21 cellular contexts compared by ENCODE assay signal in the genomic region with DNA sequence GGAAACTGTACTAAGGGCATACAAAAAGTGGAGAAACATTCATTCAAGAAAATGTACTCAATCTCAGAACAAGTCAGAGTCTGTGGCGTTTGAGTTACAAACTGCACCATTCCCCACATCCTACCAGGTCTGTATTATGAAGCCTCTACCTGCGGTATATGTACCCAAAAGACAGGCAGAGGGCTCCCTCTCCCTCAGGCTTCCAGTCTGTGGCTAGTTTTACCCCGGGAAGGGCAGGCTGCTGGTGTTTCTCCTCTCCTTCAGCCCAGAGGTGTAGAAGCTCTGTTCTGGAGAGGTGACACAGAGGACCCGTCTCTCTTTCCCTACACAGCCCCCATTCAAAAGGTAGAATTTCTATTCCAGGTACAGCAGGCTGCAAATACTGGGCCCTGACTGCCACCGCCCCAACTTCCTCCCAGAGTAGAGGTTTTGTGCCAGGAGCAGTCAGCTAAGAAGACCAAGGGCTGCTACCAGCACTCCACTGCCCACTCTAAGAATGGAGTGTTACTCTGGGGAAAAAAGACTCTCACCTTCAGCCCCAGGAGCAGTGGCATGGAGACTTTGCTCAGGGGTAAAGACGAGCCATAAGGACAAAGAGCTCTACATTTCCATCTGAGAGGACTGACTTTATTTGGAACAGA. TPM values are rescaled to one million over a fixed set of nuclear protein-coding genes. Genes with fewer than 3 reads are reported as not detected.
A peak's percentile ranks its signal among the peaks of the same experiment; 100 is the strongest.
DNase-seq lines count a peak whose midpoint lies in the region; ATAC-seq, FAIRE-seq and TF ChIP-seq lines count a peak whose summit lies in the region.
"Had no signal": no experiment of that assay in that cellular context is flagged by ENCODE, and none has a peak within 500 bp of the region (broad histone marks: within the 10 kb centered on the region; RNA-seq: fewer than 3 reads in every experiment).

No MANE protein-coding gene starts in this region.

- H3K4me1 ChIP-seq in DOHH2 (ENCODE audit: control insufficient read depth, low read length) (peaks cover 96% of the 10 kb centered on the region), H9 (ENCODE audit: insufficient read depth, low read length) (peaks cover 3% of the 10 kb centered on the region; the same call in 1 of the 2 replicates)
- H3K4me1 ChIP-seq: A549 had no signal

- no peak for TF ChIP-seq CTCF in DOHH2 (IDR thresholded peaks at IDR 0.05; ENCODE audit: low read depth, low read length, poor library complexity, severe bottlenecking)
- peak; percentile 44; the same call in 2 of the 3 replicates for TF ChIP-seq CTCF in H9 (conservative IDR thresholded peaks at IDR 0.05)

- H2BK15ac ChIP-seq in H9 (ENCODE audit: low read depth, low read length): no peak overlapping the region

- H3F3A ChIP-seq in DOHH2 (ENCODE audit: control insufficient read depth, insufficient read depth): peaks cover 22% of the 10 kb centered on the region

- peak overlapping the region; percentile 36 to 90 (median 44); a peak in 3 of 7 replicates for H3K27ac Mint-ChIP-seq in H9
- H3K27ac Mint-ChIP-seq: CD8-positive, alpha-beta T cell had no signal

- H3K4me2 ChIP-seq in DOHH2 (ENCODE audit: low read length) (peak overlapping the region; percentile 22), H9 (ENCODE audit: insufficient read depth, insufficient read length, low read length) (no peak overlapping the region)
- H3K4me2 ChIP-seq: A549, BLaER1 had no signal

- FAIRE-seq in frontal cortex (lab: Jason Lieb, UNC): no peak
- FAIRE-seq: A549 had no signal

- H3K4me3 Mint-ChIP-seq in H9: no peak overlapping the region
- H3K4me3 Mint-ChIP-seq: CD8-positive, alpha-beta T cell had no signal

- no peak overlapping the region for H2BK20ac ChIP-seq in H9 (ENCODE audit: low read depth, low read length, poor library complexity, severe bottlenecking)

- no peak overlapping the region for H4K5ac ChIP-seq in H9 (ENCODE audit: insufficient read length, low read depth, low read length)

- peaks cover 3% of the 10 kb centered on the region; the same call in 1 of the 2 replicates for H3K36me3 ChIP-seq in DOHH2 (ENCODE audit: control insufficient read depth, low read length)

- H4K91ac ChIP-seq in H9 (ENCODE audit: insufficient read length, low read depth, low read length): no peak overlapping the region

- WGBS in H9 (ENCODE audit: extremely low coverage, insufficient read length, low lambda C conversion rate): no CpG with 5 or more reads among the region's 6 CpGs

- no peak overlapping the region for H3K56ac ChIP-seq in H9 (ENCODE audit: insufficient read length, low read depth, low read length)

- no peak overlapping the region for H2BK12ac ChIP-seq in H9 (ENCODE audit: insufficient read length, low read depth, low read length)

- H3K9me3 Mint-ChIP-seq in H9: peaks cover 2 to 3% of the 10 kb centered on the region in 2 experiments; a peak in 2 of 5 replicates
- H3K9me3 Mint-ChIP-seq: CD8-positive, alpha-beta T cell had no signal

- H2BK5ac ChIP-seq in H9 (ENCODE audit: insufficient read length, low read length): no peak overlapping the region

- H3K27me3 Mint-ChIP-seq in H9 (ENCODE audit: low read depth): no peaks in the 10 kb centered on the region; the same call in 1 of the 2 replicates

- H3T11ph ChIP-seq in H9 (ENCODE audit: low read length): no peak overlapping the region

- peaks cover 2% of the 10 kb centered on the region for H3K79me1 ChIP-seq in H9 (ENCODE audit: insufficient read depth, low read depth, low read length, poor library complexity, severe bottlenecking)

- H3K27me3 ChIP-seq in DOHH2 (ENCODE audit: control insufficient read depth, low read length) (no peaks in the 10 kb centered on the region), H9 (ENCODE audit: insufficient read depth, low read length) (no peaks in the 10 kb centered on the region)
- H3K27me3 ChIP-seq: BLaER1 had no signal

- DNase-seq in H9 (peak; percentile 67), cerebellar cortex (ENCODE audit: low spot score) (peak; percentile 2), islet precursor cell (peak; percentile 62), frontal cortex (ENCODE audit: low spot score in 2 of 2) (no peak)
- DNase-seq: CD8-positive, alpha-beta T cell; DMS79; HCEC 1CT; MM.1S; NCI-H1092; NCI-H1436 treated with DMSO at 0.1 percent for 48 hours; NCI-H2029 treated with DMSO at 0.1 percent for 48 hours; NCI-H748 treated with DMSO at 0.1 percent for 48 hours; OCI-M1; SHP77 had no signal

- H3K14ac ChIP-seq in H9 (ENCODE audit: insufficient read depth, low read length): no peak overlapping the region

- no peak overlapping the region for H3K18ac ChIP-seq in H9 (ENCODE audit: insufficient read length, low read depth, low read length)

- no peak overlapping the region for H3K4me3 ChIP-seq in DOHH2 (ENCODE audit: low read length)
- H3K4me3 ChIP-seq: A549, BLaER1, SK-N-MC had no signal

- peaks cover 19 to 23% of the 10 kb centered on the region in 2 experiments for H3K4me1 Mint-ChIP-seq in H9

- H3K79me2 ChIP-seq in DOHH2 (ENCODE audit: control insufficient read depth, low read length): peaks cover 29% of the 10 kb centered on the region
- no peaks in the 10 kb centered on the region for H3K79me2 ChIP-seq in H9 (ENCODE audit: insufficient read depth, low read length)

- H3K4ac ChIP-seq in H9 (ENCODE audit: low read depth, low read length): no peak overlapping the region

- H3K36me3 Mint-ChIP-seq in H9 (ENCODE audit: insufficient read depth in 1 of 3, low read depth in 3 of 3): peaks cover 4 to 6% (median 5%) of the 10 kb centered on the region in 3 experiments; a peak in 6 of 7 replicates

- H3K9ac ChIP-seq in H9 (ENCODE audit: extremely low read depth, insufficient read length, low read length): no peak overlapping the region
- H3K9ac ChIP-seq: BLaER1 had no signal

- ATAC-seq in GM21529 (IDR thresholded peaks at IDR 0.05; ENCODE audit: unreplicated experiment) (no peak), GM21717 (IDR thresholded peaks at IDR 0.05; ENCODE audit: unreplicated experiment) (no peak), HG02763 (IDR thresholded peaks at IDR 0.05; ENCODE audit: unreplicated experiment) (no peak)
- ATAC-seq: A549; CD8-positive, alpha-beta T cell had no signal

- no peak overlapping the region for H2AK5ac ChIP-seq in H9 (ENCODE audit: insufficient read length, low read length)

- H4K20me1 ChIP-seq in DOHH2 (ENCODE audit: control insufficient read depth, insufficient read depth, low read depth, low read length) (no peaks in the 10 kb centered on the region), H9 (ENCODE audit: control insufficient read depth, insufficient read depth, insufficient read length) (no peaks in the 10 kb centered on the region)

- H3K23me2 ChIP-seq in H9 (ENCODE audit: insufficient read length, low read depth, low read length, poor library complexity, severe bottlenecking): no peaks in the 10 kb centered on the region

- no peak overlapping the region for H4K8ac ChIP-seq in H9 (replicated peaks; ENCODE audit: insufficient read length, low read depth, low read length)

- no peak overlapping the region for H3K23ac ChIP-seq in H9 (ENCODE audit: insufficient read length, low read depth, low read length)

- H3K9me2 ChIP-seq in DOHH2 (replicated peaks; ENCODE audit: control insufficient read depth, low read length): no peaks in the 10 kb centered on the region

- H2AFZ ChIP-seq in H9 (ENCODE audit: low read length): no peak overlapping the region

- H2BK120ac ChIP-seq in H9 (ENCODE audit: low read depth, low read length, poor library complexity, severe bottlenecking): no peak overlapping the region

- H3K9me3 ChIP-seq in DOHH2 (ENCODE audit: control insufficient read depth, insufficient read depth, low read length): no peaks in the 10 kb centered on the region
- no peaks in the 10 kb centered on the region for H3K9me3 ChIP-seq in H9 (ENCODE audit: control insufficient read depth, low read depth, low read length)
- H3K9me3 ChIP-seq: A549 had no signal

- H3K27ac ChIP-seq in DOHH2 (ENCODE audit: low read depth, low read length) (no peak overlapping the region), H9 (ENCODE audit: insufficient read length, low read depth, low read length) (no peak overlapping the region)
- H3K27ac ChIP-seq: A549, BLaER1 had no signal

RNA-seq across cellular contexts. Expression of a gene that starts 39.4 kb away (rescaled TPM):
- 11.3 and 12.7 TPM in 2 replicates for total RNA-seq in H9 (2021)
- total RNA-seq in frontal cortex: 11.4 TPM

Comparison
In these comparisons a context has a peak if more than half of its experiments do, and no peak if none do; other contexts are left out.
1. DNase-seq: peak in H9 (single experiment), cerebellar cortex (single experiment) and islet precursor cell (single experiment); none in frontal cortex (0 of 2).